Comparison of ENCODE assay signal across 8 cellular contexts in the genomic region with DNA sequence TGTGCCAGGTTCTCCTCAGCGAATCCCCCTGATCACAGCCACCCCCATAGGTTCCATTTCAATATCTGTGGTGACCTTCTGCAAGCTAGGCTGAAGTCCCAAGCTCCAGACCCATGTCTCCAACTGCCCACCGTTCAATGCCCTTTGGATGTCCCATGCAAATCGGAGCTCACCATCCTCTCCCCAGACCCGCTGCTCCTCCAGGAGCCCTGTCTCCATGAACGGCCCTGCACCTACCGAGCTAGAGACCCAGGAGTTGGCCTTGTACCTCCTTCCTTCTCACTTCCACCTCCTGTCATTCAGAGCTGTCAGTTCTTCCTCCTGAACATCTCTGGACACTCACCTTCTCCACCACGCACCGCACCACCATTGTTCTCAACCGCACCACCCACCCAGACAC. TPM values are rescaled to one million over a fixed set of nuclear protein-coding genes. Genes with fewer than 3 reads are reported as not detected.
DNase-seq lines count a peak whose midpoint lies in the region; ATAC-seq and TF ChIP-seq lines count a peak whose summit lies in the region.

No MANE protein-coding gene starts in this region.

- H3K9me3 Mint-ChIP-seq in neural crest cell, result no peaks in the 10 kb centered on the region

- H3K4me3 Mint-ChIP-seq in neural crest cell, result peak overlapping the region; percentile 99

- H3K36me3 ChIP-seq in BLaER1 treated with 17β-estradiol and CSF1 and Interleukin-3, amounts not matched to agents 10 nM and 100 nM, result peaks cover 0 to 4% (median 0%) of the 10 kb centered on the region in 11 experiments; a peak in 2 of 22 replicates
- no peaks in the 10 kb centered on the region for H3K36me3 ChIP-seq in MG63
- H3K36me3 ChIP-seq in effector memory CD4-positive, alpha-beta T cell (ENCODE audit: control insufficient read depth, insufficient read depth, low read length), result no peaks in the 10 kb centered on the region

- H3K4me1 ChIP-seq in BLaER1 treated with 17β-estradiol and CSF1 and Interleukin-3, amounts not matched to agents 10 nM and 100 nM, result peaks cover 17 to 24% (median 22%) of the 10 kb centered on the region in 10 experiments
- H3K4me1 ChIP-seq in effector memory CD4-positive, alpha-beta T cell (ENCODE audit: control insufficient read depth, insufficient read depth, low read length, poor library complexity, severe bottlenecking), result no peaks in the 10 kb centered on the region

- H4K20me1 ChIP-seq in BLaER1 treated with 17β-estradiol and CSF1 and Interleukin-3, amounts not matched to agents 10 nM and 100 nM, result peaks cover 0 to 24% (median 4%) of the 10 kb centered on the region in 11 experiments; a peak in 7 of 22 replicates

- peak overlapping the region; percentile 89 to 98 (median 94) for H3K4me2 ChIP-seq in BLaER1 treated with 17β-estradiol and CSF1 and Interleukin-3, amounts not matched to agents 10 nM and 100 nM

- peak overlapping the region; percentile 90 to 95 (median 94); a peak in 21 of 22 replicates for H3K9ac ChIP-seq in BLaER1 treated with 17β-estradiol and CSF1 and Interleukin-3, amounts not matched to agents 10 nM and 100 nM

- no peak for TF ChIP-seq CTCF in neural crest cell (conservative IDR thresholded peaks at IDR 0.05)

- H3K27ac ChIP-seq in BLaER1 treated with 17β-estradiol and CSF1 and Interleukin-3, amounts not matched to agents 10 nM and 100 nM, result peak overlapping the region in 4 of 11 experiments; percentile 84 to 91 (median 90); a peak in 5 of 22 replicates
- no peak overlapping the region for H3K27ac ChIP-seq in effector memory CD4-positive, alpha-beta T cell (ENCODE audit: insufficient read depth, low read length, poor library complexity, severe bottlenecking)

- no peak for TF ChIP-seq POLR2A in erythroblast (IDR thresholded peaks at IDR 0.05; ENCODE audit: low read length)

- peaks cover 28% of the 10 kb centered on the region for H3K4me1 Mint-ChIP-seq in neural crest cell

- H3K4me3 ChIP-seq in BLaER1 treated with 17β-estradiol and CSF1 and Interleukin-3, amounts not matched to agents 10 nM and 100 nM, result peak overlapping the region; percentile 84 to 100 (median 98)
- H3K4me3 ChIP-seq in MG63, result peak overlapping the region; percentile 96
- peak overlapping the region; percentile 100 for H3K4me3 ChIP-seq in effector memory CD4-positive, alpha-beta T cell (ENCODE audit: insufficient read depth, low read depth, low read length, poor library complexity, severe bottlenecking)

- DNase-seq in MG63 (no peak), neural crest cell (ENCODE audit: low read depth, low spot score) (no peak), left lobe of liver (ENCODE audit: low spot score) (no peak), NCI-H1417 (lab: John Stamatoyannopoulos, UW) (no peak), erythroblast (lab: John Stamatoyannopoulos, UW) (no peak)
- DNase-seq in effector memory CD4-positive, alpha-beta T cell, result no peak

- ATAC-seq in left lobe of liver, result no peak
- ATAC-seq in HG03139 (IDR thresholded peaks at IDR 0.05; ENCODE audit: unreplicated experiment), result no peak

- H3K27me3 Mint-ChIP-seq in neural crest cell (ENCODE audit: low read depth), result no peaks in the 10 kb centered on the region

- peak overlapping the region; percentile 99 for H3K27ac Mint-ChIP-seq in neural crest cell (ENCODE audit: unreplicated experiment)

- no peaks in the 10 kb centered on the region for H3K9me3 ChIP-seq in BLaER1 treated with 17β-estradiol and CSF1 and Interleukin-3, amounts not matched to agents 10 nM and 100 nM (replicated peaks in 1 of 11)
- no peaks in the 10 kb centered on the region for H3K9me3 ChIP-seq in MG63
- H3K9me3 ChIP-seq in effector memory CD4-positive, alpha-beta T cell (ENCODE audit: control insufficient read depth, low read length), result no peaks in the 10 kb centered on the region

- H3K27me3 ChIP-seq in BLaER1 treated with 17β-estradiol and CSF1 and Interleukin-3, amounts not matched to agents 10 nM and 100 nM, result no peaks in the 10 kb centered on the region
- no peaks in the 10 kb centered on the region for H3K27me3 ChIP-seq in MG63
- no peaks in the 10 kb centered on the region for H3K27me3 ChIP-seq in effector memory CD4-positive, alpha-beta T cell (replicated peaks; ENCODE audit: control insufficient read depth, insufficient read depth, low read length, poor library complexity, severe bottlenecking)

- peaks cover 6% of the 10 kb centered on the region for H3K36me3 Mint-ChIP-seq in neural crest cell (ENCODE audit: low read depth)

RNA-seq across cellular contexts. Expression of gene FAHD2A, which starts 1.0 kb away (rescaled TPM):
- 36.3 and 44.3 TPM in 2 replicates for total RNA-seq in MG63 (2014; rRNA removed; shearing (Covaris generic); ENCODE audit: low replicate concordance)
- total RNA-seq in neural crest cell (37.7 and 42.2 TPM in 2 replicates), left lobe of liver (75.2 TPM)
